1 cellular context compared by ENCODE assay signal in the genomic region with DNA sequence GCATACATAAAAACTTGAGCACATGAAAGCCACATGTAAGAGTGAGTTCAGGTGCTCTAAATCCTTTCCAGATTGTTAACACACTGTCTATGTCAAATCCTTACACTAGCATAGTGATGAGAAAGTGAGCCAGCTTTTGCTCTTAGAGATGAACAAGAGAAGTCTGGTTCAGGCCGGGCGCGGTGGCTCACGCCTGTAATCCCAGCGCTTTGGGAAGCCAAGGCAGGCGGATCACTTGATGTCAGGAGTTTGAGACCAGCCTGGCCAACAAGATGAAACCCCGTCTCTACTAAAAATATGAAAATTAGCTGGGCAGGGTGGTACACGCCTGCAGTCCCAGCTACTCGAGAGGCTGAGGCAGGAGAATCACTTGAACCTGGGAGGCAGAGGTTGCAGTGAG. TPM values are rescaled to one million over a fixed set of nuclear protein-coding genes. Genes with fewer than 3 reads are reported as not detected.
"Had no signal": no experiment of that assay in that cellular context is flagged by ENCODE, and none has a peak within 500 bp of the region (broad histone marks: within the 10 kb centered on the region; RNA-seq: fewer than 3 reads in every experiment).

No MANE protein-coding gene starts in this region.

RNA-seq across cellular contexts. Expression of a gene that starts 46.5 kb away (rescaled TPM):
- polyA plus RNA-seq: IgD-negative memory B cell had no signal
